Comparison of ENCODE assay signal across 8 cellular contexts in genomic region chr9:137201205-137201868, GRCh38. TPM values are rescaled to one million over a fixed set of nuclear protein-coding genes. Genes with fewer than 3 reads are reported as not detected.
A peak's percentile ranks its signal among the peaks of the same experiment; 100 is the strongest.
DNase-seq lines count a peak whose midpoint lies in the region; ATAC-seq and TF ChIP-seq lines count a peak whose summit lies in the region.
"Had no signal": no experiment of that assay in that cellular context is flagged by ENCODE, and none has a peak within 500 bp of the region (broad histone marks: within the 10 kb centered on the region; RNA-seq: fewer than 3 reads in every experiment).

No MANE protein-coding gene starts in this region.

- TF ChIP-seq CTCF in HCT116 (IDR thresholded peaks at IDR 0.05 in 2 of 3, conservative IDR thresholded peaks at IDR 0.05 in 1 of 3; ENCODE audit: borderline replicate concordance in 1 of 3, insufficient read depth in 1 of 3, low read depth in 2 of 3, low read length in 2 of 3) (no peak), activated B cell treated with CpG ODN at 0.5 μM for 24 hours (IDR thresholded peaks at IDR 0.05) (no peak)

- H3K9ac ChIP-seq in HCT116 (ENCODE audit: low read length): peak overlapping the region; percentile 77

- H3K27ac Mint-ChIP-seq in activated B cell treated with CpG ODN at 0.5 μM for 24 hours: peak overlapping the region; percentile 79
- H3K27ac Mint-ChIP-seq in stimulated activated naive B cell treated with anti-CD40 and anti-IgM and Interleukin-4, amounts not matched to agents 10 μg/mL and 1 μg/mL and 100 μg/mL, for 72 hours: peak overlapping the region; percentile 93

- H3K36me3 Mint-ChIP-seq in activated B cell treated with CpG ODN at 0.5 μM for 24 hours (ENCODE audit: low read depth): peaks cover 8% of the 10 kb centered on the region
- peaks cover 7 to 12% of the 10 kb centered on the region in 2 donors for H3K36me3 Mint-ChIP-seq in stimulated activated naive B cell treated with anti-CD40 and anti-IgM and Interleukin-4, amounts not matched to agents 10 μg/mL and 1 μg/mL and 100 μg/mL, for 72 hours

- CTCF ChIA-PET in HCT116 (lab: Charles Lee): interaction anchor here (0.5 to 2.0 kb wide), 6 partner anchors 12 to 152 kb away, joined by 3 to 7 read pairs (median 3); partner anchors contain the start of genes CYSRT1 and RNF224
- CTCF ChIA-PET in activated B cell treated with CpG ODN at 0.5 μM for 24 hours (lab: Charles Lee): interaction anchor here (0.9 to 2.6 kb wide), 3 partner anchors 13 to 50 kb away, joined by 3 to 10 read pairs (median 4); partner anchors contain the start of genes ANAPC2 and SSNA1

- no peaks in the 10 kb centered on the region for H3K9me2 ChIP-seq in HCT116 (ENCODE audit: insufficient read depth)

- no CpG with 5 or more reads among the region's 23 CpGs for WGBS in iPS DF 6.9 (ENCODE audit: insufficient coverage, insufficient read length)

- ATAC-seq in HCT116: peak; percentile 16
- ATAC-seq in activated B cell treated with CpG ODN at 0.5 μM for 24 hours (ENCODE audit: low read depth): no peak
- ATAC-seq in stimulated activated naive B cell treated with anti-CD40 and anti-IgM and Interleukin-4, amounts not matched to agents 10 μg/mL and 1 μg/mL and 100 μg/mL, for 72 hours (replicated peaks): no peak

- no peak overlapping the region for H2AFZ ChIP-seq in HCT116 (ENCODE audit: low read depth, low read length, poor library complexity, severe bottlenecking)

- RAD21 ChIA-PET in HCT116 (lab: Charles Lee; ENCODE audit: low non-redundant PET in 1 of 2, low total read pairs in 2 of 2, uncharacterized antibody in 2 of 2, unreplicated experiment in 2 of 2): interaction anchor here in 1 of 2 experiments (1.1 kb wide), 1 partner anchor 12 kb away, joined by 4 read pairs; the partner anchor contains the start of gene SSNA1

- intact Hi-C loops in HCT116 (cut with micrococcal nuclease): no loop called here
- intact Hi-C loops in activated B cell treated with CpG ODN at 0.5 μM for 24 hours (cut with micrococcal nuclease): loop anchor here (2.0 kb wide), 2 partner anchors 73 to 83 kb away; no protein-coding TSS in a partner anchor

- H3K36me3 ChIP-seq in HCT116 (ENCODE audit: control insufficient read depth in 1 of 2, insufficient read depth in 2 of 2, low read length in 2 of 2) (peaks cover 0 to 3% of the 10 kb centered on the region in 2 experiments; a peak in 1 of 4 replicates), iPS DF 6.9 (ENCODE audit: control insufficient read depth, insufficient read depth, low read length) (peaks cover 3% of the 10 kb centered on the region; the same call in 1 of the 2 replicates)

- H3K27me3 ChIP-seq in HCT116 (ENCODE audit: insufficient read depth, low read length) (no peaks in the 10 kb centered on the region), iPS DF 6.9 (ENCODE audit: control insufficient read depth, insufficient read depth, low read length) (no peaks in the 10 kb centered on the region)
- H3K27me3 ChIP-seq: foreskin keratinocyte had no signal

- peak overlapping the region; percentile 83 for H3K4me3 Mint-ChIP-seq in activated B cell treated with CpG ODN at 0.5 μM for 24 hours
- H3K4me3 Mint-ChIP-seq in stimulated activated naive B cell treated with anti-CD40 and anti-IgM and Interleukin-4, amounts not matched to agents 10 μg/mL and 1 μg/mL and 100 μg/mL, for 72 hours: peak overlapping the region; percentile 87 to 92

- DNase-seq in HCT116 (ENCODE audit: low read depth, low spot score) (no peak), activated B cell treated with CpG ODN at 0.5 μM for 24 hours (no peak), iPS DF 6.9 (ENCODE audit: low read depth, low spot score) (no peak), NCI-H526 (lab: John Stamatoyannopoulos, UW) (no peak), NK-92 (lab: John Stamatoyannopoulos, UW; ENCODE audit: unreplicated experiment) (no peak), T1000 (lab: John Stamatoyannopoulos, UW) (no peak)
- no peak for DNase-seq in stimulated activated naive B cell treated with anti-CD40 and anti-IgM and Interleukin-4, amounts not matched to agents 10 μg/mL and 1 μg/mL and 100 μg/mL, for 72 hours

- TF ChIP-seq POLR2A in HCT116 (IDR thresholded peaks at IDR 0.05; ENCODE audit: borderline replicate concordance, extremely low read depth, insufficient read depth, insufficient read length): no peak

- peaks cover 52% of the 10 kb centered on the region for H3K79me2 ChIP-seq in HCT116 (ENCODE audit: insufficient read depth, low read length)

- POLR2A ChIA-PET in HCT116 (lab: Charles Lee): interaction anchor here (0.8 to 1.2 kb wide), 12 partner anchors 9 to 133 kb away, joined by 3 to 17 read pairs (median 4); partner anchors contain the start of genes ANAPC2, MAN1B1, RNF224 and SSNA1
- POLR2A ChIA-PET in activated B cell treated with CpG ODN at 0.5 μM for 24 hours (lab: Charles Lee): interaction anchor here (0.5 to 3.8 kb wide), 21 partner anchors 7 to 460 kb away, joined by 3 to 53 read pairs (median 4); partner anchors contain the start of genes ANAPC2, MAN1B1, RNF208 and SAPCD2

- H3K4me3 ChIP-seq in HCT116 (replicated peaks in 1 of 2; ENCODE audit: low read depth in 1 of 2, low read length in 2 of 2) (peak overlapping the region; percentile 61 to 81), iPS DF 6.9 (ENCODE audit: low read length) (peak overlapping the region; percentile 39; the same call in 1 of the 2 replicates)

- H3K27me3 Mint-ChIP-seq in activated B cell treated with CpG ODN at 0.5 μM for 24 hours: no peaks in the 10 kb centered on the region
- H3K27me3 Mint-ChIP-seq in stimulated activated naive B cell treated with anti-CD40 and anti-IgM and Interleukin-4, amounts not matched to agents 10 μg/mL and 1 μg/mL and 100 μg/mL, for 72 hours: no peaks in the 10 kb centered on the region

- BruUV-seq in HCT116 (replicated peaks; lab: Mats Ljungman, UMichigan): no TSS peak

- peak overlapping the region; percentile 95 for H3K4me2 ChIP-seq in HCT116 (ENCODE audit: low read length)

- H3K9me3 ChIP-seq in HCT116 (ENCODE audit: control insufficient read depth in 1 of 2, insufficient read depth in 1 of 2, low read depth in 1 of 2, low read length in 2 of 2): no peaks in the 10 kb centered on the region
- H3K9me3 ChIP-seq in iPS DF 6.9 (ENCODE audit: control insufficient read depth, insufficient read depth, low read length): no peaks in the 10 kb centered on the region

- TF ChIP-seq RAD21 in HCT116 (IDR thresholded peaks at IDR 0.05; ENCODE audit: low read depth): no peak

- H3K4me1 ChIP-seq in HCT116 (ENCODE audit: control insufficient read depth in 1 of 2, insufficient read depth in 2 of 2, low read length in 2 of 2) (peaks cover 31 to 52% of the 10 kb centered on the region in 2 experiments), iPS DF 6.9 (ENCODE audit: control insufficient read depth, insufficient read depth, low read length) (peaks cover 10% of the 10 kb centered on the region)

- H3K9me3 Mint-ChIP-seq in activated B cell treated with CpG ODN at 0.5 μM for 24 hours: no peaks in the 10 kb centered on the region
- H3K9me3 Mint-ChIP-seq in stimulated activated naive B cell treated with anti-CD40 and anti-IgM and Interleukin-4, amounts not matched to agents 10 μg/mL and 1 μg/mL and 100 μg/mL, for 72 hours: no peaks in the 10 kb centered on the region

- peaks cover 47% of the 10 kb centered on the region for H3K4me1 Mint-ChIP-seq in activated B cell treated with CpG ODN at 0.5 μM for 24 hours
- peaks cover 33 to 72% of the 10 kb centered on the region in 2 donors for H3K4me1 Mint-ChIP-seq in stimulated activated naive B cell treated with anti-CD40 and anti-IgM and Interleukin-4, amounts not matched to agents 10 μg/mL and 1 μg/mL and 100 μg/mL, for 72 hours

- no peaks in the 10 kb centered on the region for H4K20me1 ChIP-seq in HCT116 (ENCODE audit: insufficient read depth)

- H3K27ac ChIP-seq in HCT116 (ENCODE audit: low read depth, low read length): peak overlapping the region; percentile 68
- H3K27ac ChIP-seq in iPS DF 6.9 (ENCODE audit: low read length): no peak overlapping the region
- H3K27ac ChIP-seq: foreskin keratinocyte had no signal

TF ChIP-seq in HCT116, 20 proteins besides CTCF, POLR2A, EP300 and RAD21 (continues in another document):
- no peak for TF ChIP-seq MAX (IDR thresholded peaks at IDR 0.05)

RNA-seq across cellular contexts. Expression of gene TPRN, which starts 0.8 kb away (rescaled TPM):
- total RNA-seq in HCT116 (2021; ENCODE audit: unreplicated experiment) (24.9 TPM), activated B cell treated with CpG ODN at 0.5 μM for 24 hours (9.3 and 11.4 TPM in 2 replicates)
- 14.4 and 15.3 TPM in 2 replicates for polyA plus RNA-seq in HCT116 (2012)

RNA-seq across cellular contexts. Expression of gene TMEM203, which starts 4.1 kb away (rescaled TPM):
- 45.0 TPM for total RNA-seq in HCT116 (2021; ENCODE audit: unreplicated experiment)
- 24.0 and 32.2 TPM in 2 replicates for polyA plus RNA-seq in HCT116 (2012)
- 32.7 and 34.1 TPM in 2 replicates for total RNA-seq in activated B cell treated with CpG ODN at 0.5 μM for 24 hours

RNA-seq across cellular contexts. Expression of gene NDOR1, which starts 4.2 kb away (rescaled TPM):
- 28.4 TPM for total RNA-seq in HCT116 (2021; ENCODE audit: unreplicated experiment)
- 9.7 and 10.8 TPM in 2 replicates for polyA plus RNA-seq in HCT116 (2012)
- total RNA-seq in activated B cell treated with CpG ODN at 0.5 μM for 24 hours: 27.5 and 38.7 TPM in 2 replicates

RNA-seq across cellular contexts. Expression of gene SSNA1, which starts 12.9 kb away (rescaled TPM):
- total RNA-seq in HCT116 (2021; ENCODE audit: unreplicated experiment) (84.7 TPM), activated B cell treated with CpG ODN at 0.5 μM for 24 hours (71.9 and 76.8 TPM in 2 replicates)
- polyA plus RNA-seq in HCT116 (2012): 101 and 102 TPM in 2 replicates

RNA-seq across cellular contexts. Expression of gene ANAPC2, which starts 13.0 kb away (rescaled TPM):
- total RNA-seq in HCT116 (2021; ENCODE audit: unreplicated experiment): 75.5 TPM
- 54.9 and 61.4 TPM in 2 replicates for polyA plus RNA-seq in HCT116 (2012)
- total RNA-seq in activated B cell treated with CpG ODN at 0.5 μM for 24 hours: 75.7 and 93.9 TPM in 2 replicates
